9 cellular contexts compared by ENCODE assay signal in the genomic region with DNA sequence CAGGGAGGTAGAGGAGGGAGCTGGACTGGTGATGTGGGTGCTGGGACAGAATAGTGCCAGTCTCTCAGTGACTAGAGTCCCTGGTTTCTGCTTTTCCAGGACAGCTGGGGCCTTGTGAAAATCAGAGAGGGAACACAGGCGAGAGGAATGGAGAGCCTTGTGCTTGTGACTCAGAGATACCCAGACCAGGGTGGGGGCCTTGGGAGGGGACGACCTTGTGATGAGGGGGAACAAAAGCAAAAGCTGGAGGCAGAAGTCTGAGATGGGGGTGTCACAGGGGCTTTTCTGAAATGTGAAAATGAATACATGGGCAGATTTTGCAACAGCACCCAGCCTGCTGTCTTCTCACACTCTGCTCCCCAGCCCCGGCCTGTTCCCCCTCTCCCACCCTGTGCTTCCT. TPM values are rescaled to one million over a fixed set of nuclear protein-coding genes. Genes with fewer than 3 reads are reported as not detected.
DNase-seq lines count a peak whose midpoint lies in the region; ATAC-seq lines count a peak whose summit lies in the region.
"Had no signal": no experiment of that assay in that cellular context is flagged by ENCODE, and none has a peak within 500 bp of the region (broad histone marks: within the 10 kb centered on the region; RNA-seq: fewer than 3 reads in every experiment).

No MANE protein-coding gene starts in this region.

- no peaks in the 10 kb centered on the region for H3K9me3 ChIP-seq in BLaER1 treated with 17β-estradiol and CSF1 and Interleukin-3, amounts not matched to agents 10 nM and 100 nM (replicated peaks in 1 of 11)

- H4K20me1 ChIP-seq in BLaER1 treated with 17β-estradiol and CSF1 and Interleukin-3, amounts not matched to agents 10 nM and 100 nM, result no peaks in the 10 kb centered on the region

- H3K27me3 ChIP-seq in BLaER1 treated with 17β-estradiol and CSF1 and Interleukin-3, amounts not matched to agents 10 nM and 100 nM, result no peaks in the 10 kb centered on the region
- H3K27me3 ChIP-seq in rectal smooth muscle tissue (ENCODE audit: control insufficient read depth, insufficient read depth, low read length), result no peaks in the 10 kb centered on the region
- H3K27me3 ChIP-seq: foreskin keratinocyte had no signal

- DNase-seq in left ventricle myocardium superior (no peak), GM19238 (ENCODE audit: insufficient read length, low spot score) (no peak), COLO829 (ENCODE audit: low spot score) (no peak), NCI-H2227 treated with DMSO at 0.1 percent for 48 hours (lab: John Stamatoyannopoulos, UW) (no peak), cerebellar cortex (ENCODE audit: low spot score) (no peak)
- DNase-seq: foreskin keratinocyte had no signal

- no peaks in the 10 kb centered on the region for H3K36me3 ChIP-seq in BLaER1 treated with 17β-estradiol and CSF1 and Interleukin-3, amounts not matched to agents 10 nM and 100 nM
- H3K36me3 ChIP-seq in rectal smooth muscle tissue (ENCODE audit: control insufficient read depth, insufficient read depth, low read length), result no peaks in the 10 kb centered on the region

- H3K4me1 ChIP-seq in BLaER1 treated with 17β-estradiol and CSF1 and Interleukin-3, amounts not matched to agents 10 nM and 100 nM, result peaks cover 34 to 82% (median 44%) of the 10 kb centered on the region in 10 experiments
- peaks cover 10% of the 10 kb centered on the region for H3K4me1 ChIP-seq in rectal smooth muscle tissue (ENCODE audit: control insufficient read depth, insufficient read depth, low read length)

- peak overlapping the region in 9 of 11 experiments; percentile 2 to 87 (median 51); a peak in 15 of 22 replicates for H3K27ac ChIP-seq in BLaER1 treated with 17β-estradiol and CSF1 and Interleukin-3, amounts not matched to agents 10 nM and 100 nM
- H3K27ac ChIP-seq in angular gyrus (ENCODE audit: low read depth, low read length) (peak overlapping the region; percentile 37), rectal smooth muscle tissue (ENCODE audit: low read depth, low read length) (peak overlapping the region; percentile 48)
- H3K27ac ChIP-seq: foreskin keratinocyte had no signal

- peak overlapping the region in 9 of 11 experiments; percentile 0 to 80 (median 37); a peak in 11 of 22 replicates for H3K9ac ChIP-seq in BLaER1 treated with 17β-estradiol and CSF1 and Interleukin-3, amounts not matched to agents 10 nM and 100 nM
- no peak overlapping the region for H3K9ac ChIP-seq in rectal smooth muscle tissue (ENCODE audit: low read length)

- H3K4me2 ChIP-seq in BLaER1 treated with 17β-estradiol and CSF1 and Interleukin-3, amounts not matched to agents 10 nM and 100 nM, result peak overlapping the region in 9 of 11 experiments; percentile 4 to 95 (median 75); a peak in 14 of 22 replicates

- intact Hi-C loops in left ventricle myocardium superior (cut with micrococcal nuclease), result no loop called here

- peak; percentile 3 for ATAC-seq in left ventricle myocardium superior
- ATAC-seq: foreskin keratinocyte had no signal

- H3K4me3 ChIP-seq in BLaER1 treated with 17β-estradiol and CSF1 and Interleukin-3, amounts not matched to agents 10 nM and 100 nM, result 0 out of 20 replicates have a peak overlapping the region, but pooled peaks of 2 of the 10 experiments have one; percentile 5 to 16
- H3K4me3 ChIP-seq in rectal smooth muscle tissue (ENCODE audit: low read length), result no peak overlapping the region

RNA-seq across cellular contexts. Expression of a gene that starts 3.4 kb away (rescaled TPM):
- total RNA-seq in left ventricle myocardium superior, result 15.6 TPM

RNA-seq across cellular contexts. Expression of a gene that starts 5.8 kb away (rescaled TPM):
- 20.3 TPM for total RNA-seq in left ventricle myocardium superior

RNA-seq across cellular contexts. Expression of a gene that starts 15.6 kb away (rescaled TPM):
- total RNA-seq in left ventricle myocardium superior, result 46.4 TPM

RNA-seq across cellular contexts. Expression of a gene that starts 39.6 kb away (rescaled TPM):
- 9.5 TPM for total RNA-seq in left ventricle myocardium superior
